Comparison of ENCODE assay signal across 16 cellular contexts in the genomic region with DNA sequence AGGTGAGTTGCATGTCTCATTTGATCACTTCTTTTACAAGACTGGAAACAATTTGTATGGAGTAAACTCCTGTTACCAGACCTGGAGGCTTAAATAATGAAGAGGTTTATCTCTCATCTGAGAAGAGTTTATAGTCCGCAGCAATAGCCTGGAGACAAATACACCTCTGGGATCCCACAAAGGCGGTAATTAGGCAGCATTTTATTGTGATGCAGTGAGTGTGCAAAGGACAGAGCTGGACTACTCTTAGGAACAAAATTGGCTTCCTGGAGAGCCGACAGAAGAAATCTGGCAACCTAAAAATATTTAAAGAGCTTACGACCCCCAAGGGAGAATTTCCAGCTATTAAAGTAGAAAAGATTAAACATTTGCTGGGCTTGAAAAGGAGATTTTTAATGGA. TPM values are rescaled to one million over a fixed set of nuclear protein-coding genes. Genes with fewer than 3 reads are reported as not detected.
A peak's percentile ranks its signal among the peaks of the same experiment; 100 is the strongest.
DNase-seq lines count a peak whose midpoint lies in the region.
"Had no signal": no experiment of that assay in that cellular context is flagged by ENCODE, and none has a peak within 500 bp of the region (broad histone marks: within the 10 kb centered on the region; RNA-seq: fewer than 3 reads in every experiment).

No MANE protein-coding gene starts in this region.

- no peaks in the 10 kb centered on the region for H3K9me3 ChIP-seq in BLaER1 treated with 17β-estradiol and CSF1 and Interleukin-3, amounts not matched to agents 10 nM and 100 nM (replicated peaks in 1 of 11)
- H3K9me3 ChIP-seq: BE2C, SJCRH30 had no signal

- DNase-seq in ELF-1 (ENCODE audit: low read depth, low spot score) (peak; percentile 51), SK-MEL-5 (ENCODE audit: low read depth, low spot score) (peak; percentile 6), NCI-H1436 treated with DMSO at 0.1 percent for 48 hours (lab: John Stamatoyannopoulos, UW) (no peak), glomerular visceral epithelial cell (ENCODE audit: extremely low spot score) (no peak), mucosa of gallbladder (ENCODE audit: low spot score) (no peak)
- DNase-seq: BE2C; DMS153; NCI-H146; NCI-H2171; NCI-H510A treated with DMSO at 0.1 percent for 48 hours; NK-92 treated with Interleukin-12 subunit alpha and Interleukin-12 subunit beta, amount 100 ng/mL, for 24 hours; OCI-M1; RPMI8226; SJCRH30 had no signal

- peak overlapping the region in 6 of 11 experiments; percentile 0 to 56 (median 36); a peak in 9 of 22 replicates for H3K4me2 ChIP-seq in BLaER1 treated with 17β-estradiol and CSF1 and Interleukin-3, amounts not matched to agents 10 nM and 100 nM

- H3K27me3 ChIP-seq in BLaER1 treated with 17β-estradiol and CSF1 and Interleukin-3, amounts not matched to agents 10 nM and 100 nM: no peaks in the 10 kb centered on the region
- H3K27me3 ChIP-seq in rectal smooth muscle tissue (ENCODE audit: control insufficient read depth, insufficient read depth, low read length): no peaks in the 10 kb centered on the region
- H3K27me3 ChIP-seq: BE2C, SJCRH30 had no signal

- no peak overlapping the region for H3K4me3 ChIP-seq in BLaER1 treated with 17β-estradiol and CSF1 and Interleukin-3, amounts not matched to agents 10 nM and 100 nM
- no peak overlapping the region for H3K4me3 ChIP-seq in rectal smooth muscle tissue (ENCODE audit: low read length)
- H3K4me3 ChIP-seq: SJCRH30 had no signal

- H3K27ac ChIP-seq in BLaER1 treated with 17β-estradiol and CSF1 and Interleukin-3, amounts not matched to agents 10 nM and 100 nM: no peak overlapping the region
- peak overlapping the region; percentile 11 for H3K27ac ChIP-seq in rectal smooth muscle tissue (ENCODE audit: low read depth, low read length)
- H3K27ac ChIP-seq: SJCRH30 had no signal

- H3K4me1 ChIP-seq in BLaER1 treated with 17β-estradiol and CSF1 and Interleukin-3, amounts not matched to agents 10 nM and 100 nM: peaks cover 7 to 42% (median 30%) of the 10 kb centered on the region in 10 experiments; a peak in 19 of 20 replicates
- no peaks in the 10 kb centered on the region for H3K4me1 ChIP-seq in rectal smooth muscle tissue (ENCODE audit: control insufficient read depth, insufficient read depth, low read length)
- H3K4me1 ChIP-seq: SJCRH30 had no signal

- H4K20me1 ChIP-seq in BLaER1 treated with 17β-estradiol and CSF1 and Interleukin-3, amounts not matched to agents 10 nM and 100 nM: no peaks in the 10 kb centered on the region; a peak in 1 of 22 replicates

- H3K9ac ChIP-seq in BLaER1 treated with 17β-estradiol and CSF1 and Interleukin-3, amounts not matched to agents 10 nM and 100 nM: no peak overlapping the region; a peak in 1 of 22 replicates
- no peak overlapping the region for H3K9ac ChIP-seq in rectal smooth muscle tissue (ENCODE audit: low read length)

- in situ Hi-C loops in SK-MEL-5 (cut with HindIII; ENCODE audit: low pct_unique_long_range_greater_than_20kb, low sequenced_read_pairs): no loop called here

- peaks cover 0 to 6% (median 0%) of the 10 kb centered on the region in 11 experiments; a peak in 5 of 22 replicates for H3K36me3 ChIP-seq in BLaER1 treated with 17β-estradiol and CSF1 and Interleukin-3, amounts not matched to agents 10 nM and 100 nM
- H3K36me3 ChIP-seq in rectal smooth muscle tissue (ENCODE audit: control insufficient read depth, insufficient read depth, low read length): no peaks in the 10 kb centered on the region
- H3K36me3 ChIP-seq: BE2C, SJCRH30 had no signal

RNA-seq across cellular contexts. Expression of gene KATNAL1, which starts 11.8 kb away (rescaled TPM):
- total RNA-seq in SK-MEL-5 (2014; rRNA removed; shearing (Covaris generic)): 6.7 and 9.9 TPM in 2 replicates
- polyA plus RNA-seq in SK-MEL-5 (2015; cell fraction: cytosol; rRNA removed): 6.0 and 6.3 TPM in 2 replicates
- 4.4 and 4.6 TPM in 2 replicates for polyA plus RNA-seq in SK-MEL-5 (2015; cell fraction: nucleus; rRNA removed)
- 16.4 TPM for total RNA-seq in mucosa of gallbladder

Comparison
In these comparisons a context has a peak if more than half of its experiments do, and no peak if none do; other contexts are left out.
1. DNase-seq: peak in ELF-1 (single experiment) and SK-MEL-5 (single experiment); none in NCI-H1436 treated with DMSO at 0.1 percent for 48 hours (single experiment), glomerular visceral epithelial cell (single experiment) and mucosa of gallbladder (single experiment).